Comparison of ENCODE assay signal across 8 cellular contexts in the genomic region with DNA sequence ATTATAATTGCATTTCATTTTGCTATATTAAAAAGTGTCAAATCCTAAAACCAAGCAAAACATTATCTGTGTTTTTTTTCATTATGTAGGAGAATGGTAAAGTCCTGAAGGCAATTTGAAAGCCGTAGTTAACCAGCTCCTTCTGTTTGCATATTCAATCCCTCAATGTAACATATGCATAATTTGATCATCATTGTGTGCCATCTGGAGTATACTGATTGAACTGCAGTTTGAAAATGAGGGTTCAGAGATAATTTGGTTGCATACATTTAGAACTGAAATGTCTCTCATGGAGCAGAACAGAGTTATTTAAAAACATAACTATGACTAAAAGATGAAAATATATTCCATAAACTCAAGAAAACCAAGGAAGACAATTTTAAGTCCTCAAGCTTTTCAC.
A peak's percentile ranks its signal among the peaks of the same experiment; 100 is the strongest.
DNase-seq lines count a peak whose midpoint lies in the region; ATAC-seq and TF ChIP-seq lines count a peak whose summit lies in the region.

No MANE protein-coding gene starts in this region.

- H3K27ac Mint-ChIP-seq in osteocyte (ENCODE audit: unreplicated experiment) = no peak overlapping the region

- TF ChIP-seq EP300 in Ishikawa (IDR thresholded peaks at IDR 0.05; ENCODE audit: borderline replicate concordance) = no peak

- DNase-seq in astrocyte of the hippocampus (ENCODE audit: low read depth, low spot score) = peak; percentile 32
- no peak for DNase-seq in osteocyte (ENCODE audit: extremely low spot score, unreplicated experiment)
- no peak for DNase-seq in NCI-H128 (lab: John Stamatoyannopoulos, UW; ENCODE audit: unreplicated experiment)
- no peak for DNase-seq in HuH-7.5 (ENCODE audit: low spot score)
- DNase-seq in occipital lobe (lab: John Stamatoyannopoulos, UW) = no peak
- DNase-seq in NCI-H2196 treated with DMSO at 0.1 percent for 48 hours (lab: John Stamatoyannopoulos, UW; ENCODE audit: unreplicated experiment) = no peak

- peaks cover 2% of the 10 kb centered on the region for H3K27me3 Mint-ChIP-seq in osteocyte (ENCODE audit: unreplicated experiment)

- peak; percentile 69 for TF ChIP-seq RAD21 in Ishikawa (IDR thresholded peaks at IDR 0.05; ENCODE audit: low read depth)

- H3K4me3 Mint-ChIP-seq in osteocyte (ENCODE audit: unreplicated experiment) = no peak overlapping the region

- H3K36me3 Mint-ChIP-seq in osteocyte (ENCODE audit: unreplicated experiment) = no peaks in the 10 kb centered on the region

- no peaks in the 10 kb centered on the region for H3K9me3 Mint-ChIP-seq in osteocyte (ENCODE audit: unreplicated experiment)

- peak; percentile 45 for ATAC-seq in GM18520 (IDR thresholded peaks at IDR 0.05; ENCODE audit: unreplicated experiment)

- no peaks in the 10 kb centered on the region for H3K4me1 Mint-ChIP-seq in osteocyte (ENCODE audit: unreplicated experiment)

- TF ChIP-seq CTCF in osteocyte (IDR thresholded peaks at IDR 0.05) = peak; percentile 68

TF ChIP-seq in Ishikawa, 13 proteins besides CTCF, POLR2A, EP300 and RAD21:
- TF ChIP-seq REST (IDR thresholded peaks at IDR 0.05; ENCODE audit: low read depth) (no peak), YY1 (IDR thresholded peaks at IDR 0.05; ENCODE audit: low read depth) (no peak), NFIC (IDR thresholded peaks at IDR 0.05) (no peak), TCF12 (IDR thresholded peaks at IDR 0.05; ENCODE audit: low read depth) (no peak), CEBPB (IDR thresholded peaks at IDR 0.05) (no peak), CREB1 (IDR thresholded peaks at IDR 0.05; ENCODE audit: low read depth) (no peak)
- TF ChIP-seq, protein P1, sequence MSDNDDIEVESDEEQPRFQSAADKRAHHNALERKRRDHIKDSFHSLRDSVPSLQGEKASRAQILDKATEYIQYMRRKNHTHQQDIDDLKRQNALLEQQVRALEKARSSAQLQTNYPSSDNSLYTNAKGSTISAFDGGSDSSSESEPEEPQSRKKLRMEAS (IDR thresholded peaks at IDR 0.05) = no peak
TF ChIP-seq in Ishikawa: peak in this region for 0.
